1 cellular context compared by ENCODE assay signal in genomic region chr19:33177417-33177976, GRCh38.
A peak's percentile ranks its signal among the peaks of the same experiment; 100 is the strongest.
TF ChIP-seq lines count a peak whose summit lies in the region.

No MANE protein-coding gene starts in this region.

TF ChIP-seq in SK-N-SH treated with all-trans-retinoic acid at 6 μM for 48 hours, 23 proteins besides CTCF, POLR2A, EP300 and RAD21 (continued from another document):
- TF ChIP-seq CSDC2 (CRISPR knock-in tag; IDR thresholded peaks at IDR 0.05) (0 out of 2 replicates have a peak, but pooled peaks have one; percentile 31), GLIS3 (CRISPR knock-in tag; IDR thresholded peaks at IDR 0.05) (0 out of 2 replicates have a peak, but pooled peaks have one; percentile 51)
